10 cellular contexts compared by ENCODE assay signal in genomic region chr1:153616144-153616884, GRCh38. TPM values are rescaled to one million over a fixed set of nuclear protein-coding genes. Genes with fewer than 3 reads are reported as not detected.
DNase-seq lines count a peak whose midpoint lies in the region; ATAC-seq and TF ChIP-seq lines count a peak whose summit lies in the region.
"Had no signal": no experiment of that assay in that cellular context is flagged by ENCODE, and none has a peak within 500 bp of the region (broad histone marks: within the 10 kb centered on the region; RNA-seq: fewer than 3 reads in every experiment).

Gene S100A14 (minus strand): TSS chr1:153616325. CDS start chr1:153615858, 467 bp downstream.

- intact Hi-C loops in Calu3 (cut with micrococcal nuclease; ENCODE audit: unreplicated experiment): loop anchor here (2.0 kb wide), 1 partner anchor 44 kb away; no protein-coding TSS in a partner anchor

- H3K4me1 Mint-ChIP-seq in Calu3 (ENCODE audit: low read depth, unreplicated experiment): peaks cover 55% of the 10 kb centered on the region
- no peaks in the 10 kb centered on the region for H3K4me1 Mint-ChIP-seq in glutamatergic neuron (ENCODE audit: low read depth, unreplicated experiment)
- peaks cover 39% of the 10 kb centered on the region for H3K4me1 Mint-ChIP-seq in osteocyte (ENCODE audit: unreplicated experiment)

- DNase-seq in Calu3 (peak; percentile 86), NCI-H2196 (lab: John Stamatoyannopoulos, UW; ENCODE audit: unreplicated experiment) (peak; percentile 48), glutamatergic neuron (no peak), osteocyte (ENCODE audit: extremely low spot score, unreplicated experiment) (no peak), globus pallidus (ENCODE audit: low spot score) (no peak), NCI-H226 (no peak)
- DNase-seq: activated CD4-positive, alpha-beta T cell treated with anti-CD3 and anti-CD28 coated beads, Interleukin-2, amount 50 U/mL, for 4 hours had no signal

- H3K27ac Mint-ChIP-seq in Calu3 (ENCODE audit: unreplicated experiment): peak within 1 kb of the TSS; percentile 87
- peak within 1 kb of the TSS; percentile 55 for H3K27ac Mint-ChIP-seq in glutamatergic neuron (ENCODE audit: unreplicated experiment)
- peak within 1 kb of the TSS; percentile 34 for H3K27ac Mint-ChIP-seq in osteocyte (ENCODE audit: unreplicated experiment)

- H3K27me3 Mint-ChIP-seq in Calu3 (ENCODE audit: unreplicated experiment) (no peaks in the 10 kb centered on the region), glutamatergic neuron (ENCODE audit: unreplicated experiment) (peaks cover 8% of the 10 kb centered on the region), osteocyte (ENCODE audit: unreplicated experiment) (no peaks in the 10 kb centered on the region)

- BruUV-seq in Calu3 (replicated peaks; lab: Mats Ljungman, UMichigan): no TSS peak

- H3K36me3 Mint-ChIP-seq in Calu3 (ENCODE audit: insufficient read depth, unreplicated experiment): peaks cover 64% of the 10 kb centered on the region
- H3K36me3 Mint-ChIP-seq in glutamatergic neuron (ENCODE audit: unreplicated experiment): peaks cover 6% of the 10 kb centered on the region
- peaks cover 13% of the 10 kb centered on the region for H3K36me3 Mint-ChIP-seq in osteocyte (ENCODE audit: unreplicated experiment)

- CTCF ChIA-PET in Calu3 (lab: Charles Lee): interaction anchor here (0.6 to 9.3 kb wide), 8 partner anchors 9 to 1947 kb away, joined by 3 to 99 read pairs (median 8); partner anchors contain the start of genes CHTOP, S100A1 and S100A13

- H3K9me3 Mint-ChIP-seq in Calu3 (ENCODE audit: low read depth, unreplicated experiment): no peaks in the 10 kb centered on the region
- H3K9me3 Mint-ChIP-seq in glutamatergic neuron (ENCODE audit: unreplicated experiment): peaks cover 5% of the 10 kb centered on the region
- H3K9me3 Mint-ChIP-seq in osteocyte (ENCODE audit: unreplicated experiment): no peaks in the 10 kb centered on the region

- no peak for ATAC-seq in HG02623 (IDR thresholded peaks at IDR 0.05; ENCODE audit: unreplicated experiment)
- no peak for ATAC-seq in HG02870 (IDR thresholded peaks at IDR 0.05; ENCODE audit: unreplicated experiment)

- peak within 1 kb of the TSS; percentile 54 for H3K4me3 Mint-ChIP-seq in Calu3 (ENCODE audit: low read depth, unreplicated experiment)
- peak within 1 kb of the TSS; percentile 42 for H3K4me3 Mint-ChIP-seq in glutamatergic neuron (ENCODE audit: unreplicated experiment)
- H3K4me3 Mint-ChIP-seq in osteocyte (ENCODE audit: unreplicated experiment): no peak within 1 kb of the TSS

- no peak for TF ChIP-seq CTCF in Calu3 (IDR thresholded peaks at IDR 0.05; ENCODE audit: unreplicated experiment)
- TF ChIP-seq CTCF in glutamatergic neuron (IDR thresholded peaks at IDR 0.05; ENCODE audit: partially characterized antibody, unreplicated experiment): no peak
- no peak for TF ChIP-seq CTCF in osteocyte (IDR thresholded peaks at IDR 0.05)

RNA-seq across cellular contexts. Expression of gene S100A14, which starts in this region (rescaled TPM):
- total RNA-seq in Calu3 (2022) (74.6 and 106 TPM in 2 replicates), glutamatergic neuron (ENCODE audit: unreplicated experiment) (not detected), osteocyte (not detected in 2 replicates)
- total RNA-seq: skeletal muscle tissue had no signal

Comparison
In these comparisons a context has a peak if more than half of its experiments do, and no peak if none do; other contexts are left out.
1. RNA of gene S100A14 (total RNA-seq): 74.6 to 106 TPM in Calu3; not detected in osteocyte and not detected in glutamatergic neuron (single experiment); every median in the first group is over 10 times any median in the second.
2. DNase-seq: peak in Calu3 (single experiment) and NCI-H2196 (single experiment); none in glutamatergic neuron (single experiment), osteocyte (single experiment), globus pallidus (single experiment) and NCI-H226 (single experiment).
3. H3K27ac Mint-ChIP-seq: peak in every context shown above with its lines; median percentile 87 in Calu3; 55 in glutamatergic neuron; 34 in osteocyte.